In genomic region chr1:34948739-34949138, GRCh38 we compare ENCODE assay signal across 2 cellular contexts. TPM values are rescaled to one million over a fixed set of nuclear protein-coding genes. Genes with fewer than 3 reads are reported as not detected.
"Had no signal": no experiment of that assay in that cellular context is flagged by ENCODE, and none has a peak within 500 bp of the region (broad histone marks: within the 10 kb centered on the region; RNA-seq: fewer than 3 reads in every experiment).

No MANE protein-coding gene starts in this region.

RNA-seq across cellular contexts. Expression of gene DLGAP3, which starts 19.3 kb away (rescaled TPM):
- total RNA-seq: lung microvascular endothelial cell had no signal
- polyA plus RNA-seq: keratinocyte had no signal
